Comparison of ENCODE assay signal across 22 cellular contexts in the genomic region with DNA sequence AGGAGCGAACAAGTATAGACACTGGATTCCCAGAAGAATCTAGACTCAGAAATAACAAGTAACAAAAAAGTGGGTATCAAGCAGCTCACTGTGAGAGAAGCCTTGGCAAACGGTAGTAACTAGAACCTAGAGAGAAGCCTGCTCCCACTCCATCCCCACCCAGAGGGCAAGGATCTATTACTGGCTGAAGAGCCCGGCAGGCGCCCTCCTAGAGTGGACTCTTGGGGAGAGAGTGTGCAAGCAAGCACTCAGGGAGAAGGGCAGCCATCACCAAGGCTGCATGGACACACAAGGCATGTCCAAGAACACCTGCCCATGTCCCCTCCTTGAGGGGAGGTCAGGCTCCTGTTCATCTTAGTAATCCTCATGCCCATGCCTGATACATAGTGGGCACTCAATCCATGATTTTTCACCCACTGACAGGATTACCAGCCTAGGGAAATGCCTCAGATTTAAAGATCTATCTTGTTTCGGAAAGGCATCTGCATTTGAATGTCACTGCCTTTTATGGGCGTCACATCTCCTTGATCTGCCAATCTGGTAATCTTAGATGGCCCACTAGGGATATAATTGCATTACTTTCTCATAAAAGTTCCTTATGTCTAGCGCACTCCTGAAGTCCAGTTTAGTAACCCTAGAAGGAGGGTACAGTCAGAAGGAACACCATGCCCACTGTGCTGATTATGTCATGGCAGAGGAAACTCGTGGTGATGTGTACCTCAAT. TPM values are rescaled to one million over a fixed set of nuclear protein-coding genes. Genes with fewer than 3 reads are reported as not detected.
DNase-seq lines count a peak whose midpoint lies in the region; ATAC-seq and TF ChIP-seq lines count a peak whose summit lies in the region.
"Had no signal": no experiment of that assay in that cellular context is flagged by ENCODE, and none has a peak within 500 bp of the region (broad histone marks: within the 10 kb centered on the region; RNA-seq: fewer than 3 reads in every experiment).

No MANE protein-coding gene starts in this region.

- no peaks in the 10 kb centered on the region for H3K9me3 ChIP-seq in right atrium auricular region
- no peaks in the 10 kb centered on the region for H3K9me3 ChIP-seq in left ventricle myocardium inferior (replicated peaks)
- no peaks in the 10 kb centered on the region for H3K9me3 ChIP-seq in fibroblast of lung (ENCODE audit: control insufficient read depth, insufficient read depth, low read depth, low read length)
- H3K9me3 ChIP-seq in prostate gland = no peaks in the 10 kb centered on the region
- H3K9me3 ChIP-seq in aorta (ENCODE audit: control insufficient read depth, low read length) = no peaks in the 10 kb centered on the region
- no peaks in the 10 kb centered on the region for H3K9me3 ChIP-seq in T-helper 17 cell (ENCODE audit: control insufficient read depth, low read length, poor library complexity, severe bottlenecking)

- intact Hi-C loops in left ventricle myocardium inferior (cut with micrococcal nuclease) (loop anchor here (10.0 kb wide), 1 partner anchor 48 kb away; no protein-coding TSS in a partner anchor), prostate gland (cut with DNase I) (no loop called here), aorta (cut with DNase I) (no loop called here)

- no peaks in the 10 kb centered on the region for H3K36me3 ChIP-seq in right atrium auricular region
- no peaks in the 10 kb centered on the region for H3K36me3 ChIP-seq in left ventricle myocardium inferior
- peaks cover 2% of the 10 kb centered on the region for H3K36me3 ChIP-seq in fibroblast of lung (ENCODE audit: control insufficient read depth, insufficient read depth, low read length)
- no peaks in the 10 kb centered on the region for H3K36me3 ChIP-seq in prostate gland
- H3K36me3 ChIP-seq in aorta (ENCODE audit: control insufficient read depth in 1 of 2, insufficient read depth in 2 of 2, low read length in 1 of 2) = no peaks in the 10 kb centered on the region

- WGBS in prostate gland = 53% methylated on average over 8 of the region's 8 CpGs
- 42 to 45% methylated on average over 8 of the region's 8 CpGs for WGBS in aorta, 2 donors

- no peak for TF ChIP-seq POLR2A in prostate gland (IDR thresholded peaks at IDR 0.05)

- no peak overlapping the region for H3K4me2 ChIP-seq in fibroblast of lung (ENCODE audit: extremely low read depth, insufficient read depth, low read length)
- H3K4me2 ChIP-seq: BLaER1 treated with 17β-estradiol and CSF1 and Interleukin-3, amounts not matched to agents 10 nM and 100 nM had no signal

- DNase-seq in right atrium auricular region (ENCODE audit: low spot score) = no peak
- no peak for DNase-seq in left ventricle myocardium inferior
- no peak for DNase-seq in fibroblast of lung (ENCODE audit: low read depth in 2 of 2)
- DNase-seq in prostate gland (ENCODE audit: low spot score) = no peak
- DNase-seq in aorta = no peak
- no peak for DNase-seq in glutamatergic neuron
- no peak for DNase-seq in T-helper 17 cell
- no peak for DNase-seq in MV-4-11 (lab: John Stamatoyannopoulos, UW)
- DNase-seq: activated CD8-positive, alpha-beta memory T cell treated with anti-CD3 and anti-CD28 coated beads for 24 hours; activated naive CD4-positive, alpha-beta T cell treated with anti-CD3 and anti-CD28 coated beads, Interleukin-2, amount 50 U/mL, for 16 hours; activated T-cell treated with anti-CD3 and anti-CD28 coated beads, Interleukin-2, amount 50 U/mL, for 48 hours; hypothalamus; mesenchymal stem cell; natural killer cell; NCI-H1694; NCI-H226; PC-3; T1000 had no signal

- no peak overlapping the region for H3K9ac ChIP-seq in fibroblast of lung (ENCODE audit: insufficient read depth, low read length)
- H3K9ac ChIP-seq: BLaER1 treated with 17β-estradiol and CSF1 and Interleukin-3, amounts not matched to agents 10 nM and 100 nM had no signal

- H3K4me3 ChIP-seq in right atrium auricular region (no peak overlapping the region), left ventricle myocardium inferior (no peak overlapping the region), fibroblast of lung (replicated peaks in 1 of 4; ENCODE audit: control extremely low read depth in 1 of 4, insufficient read depth in 1 of 4, low read depth in 3 of 4, low read length in 4 of 4) (no peak overlapping the region), prostate gland (no peak overlapping the region), aorta (ENCODE audit: low read length in 2 of 2) (no peak overlapping the region)
- H3K4me3 ChIP-seq: BLaER1 treated with 17β-estradiol and CSF1 and Interleukin-3, amounts not matched to agents 10 nM and 100 nM had no signal

- TF ChIP-seq CTCF in right atrium auricular region (IDR thresholded peaks at IDR 0.05) (no peak), left ventricle myocardium inferior (IDR thresholded peaks at IDR 0.05; ENCODE audit: borderline replicate concordance) (no peak), fibroblast of lung (conservative IDR thresholded peaks at IDR 0.05 in 1 of 2, IDR thresholded peaks at IDR 0.05 in 1 of 2; ENCODE audit: low read depth in 1 of 2, low read length in 2 of 2) (no peak), prostate gland (IDR thresholded peaks at IDR 0.05) (no peak), glutamatergic neuron (IDR thresholded peaks at IDR 0.05; ENCODE audit: partially characterized antibody, unreplicated experiment) (no peak)

- H3K27ac ChIP-seq in right atrium auricular region (peak overlapping the region; percentile 40 to 42), left ventricle myocardium inferior (replicated peaks) (no peak overlapping the region), fibroblast of lung (ENCODE audit: insufficient read depth, low read length) (peak overlapping the region; percentile 0), prostate gland (peak overlapping the region; percentile 26 to 32), aorta (ENCODE audit: low read depth in 1 of 2, low read length in 2 of 2) (peak overlapping the region in 1 of 2 donors; percentile 23)
- H3K27ac ChIP-seq: BLaER1 treated with 17β-estradiol and CSF1 and Interleukin-3, amounts not matched to agents 10 nM and 100 nM had no signal

- H3K27me3 ChIP-seq in right atrium auricular region = no peaks in the 10 kb centered on the region
- H3K27me3 ChIP-seq in left ventricle myocardium inferior (ENCODE audit: low read depth) = no peaks in the 10 kb centered on the region
- H3K27me3 ChIP-seq in fibroblast of lung (ENCODE audit: control insufficient read depth, insufficient read depth, low read length) = no peaks in the 10 kb centered on the region
- H3K27me3 ChIP-seq in prostate gland (replicated peaks; ENCODE audit: insufficient read depth) = no peaks in the 10 kb centered on the region
- H3K27me3 ChIP-seq in aorta (ENCODE audit: control insufficient read depth in 1 of 2, insufficient read depth in 2 of 2, low read length in 1 of 2) = no peaks in the 10 kb centered on the region
- H3K27me3 ChIP-seq: BLaER1 treated with 17β-estradiol and CSF1 and Interleukin-3, amounts not matched to agents 10 nM and 100 nM had no signal

- H3K4me1 ChIP-seq in right atrium auricular region = peaks cover 0 to 73% of the 10 kb centered on the region in 2 donors
- peaks cover 89% of the 10 kb centered on the region for H3K4me1 ChIP-seq in left ventricle myocardium inferior
- H3K4me1 ChIP-seq in fibroblast of lung (ENCODE audit: control insufficient read depth, extremely low read depth, insufficient read depth, low read length) = peaks cover 10% of the 10 kb centered on the region
- H3K4me1 ChIP-seq in prostate gland (replicated peaks) = no peaks in the 10 kb centered on the region
- peaks cover 5 to 25% of the 10 kb centered on the region in 2 donors for H3K4me1 ChIP-seq in aorta (ENCODE audit: control insufficient read depth in 1 of 2, insufficient read depth in 2 of 2, low read length in 2 of 2)
- H3K4me1 ChIP-seq: BLaER1 treated with 17β-estradiol and CSF1 and Interleukin-3, amounts not matched to agents 10 nM and 100 nM had no signal

- H3K4me3 Mint-ChIP-seq in glutamatergic neuron (ENCODE audit: unreplicated experiment) (no peak overlapping the region), T-helper 17 cell (no peak overlapping the region)
- H3K4me3 Mint-ChIP-seq: natural killer cell; stimulated activated naive CD8-positive, alpha-beta T cell treated with anti-CD3 and anti-CD28 coated beads, Interleukin-15, Interleukin-2, amounts not matched to agents 100 ng/mL and 50 ng/mL, for 24 hours had no signal

- no peak overlapping the region for H2AFZ ChIP-seq in fibroblast of lung (ENCODE audit: low read length)

- peaks cover 9% of the 10 kb centered on the region for H3K36me3 Mint-ChIP-seq in glutamatergic neuron (ENCODE audit: unreplicated experiment)
- H3K36me3 Mint-ChIP-seq in T-helper 17 cell (ENCODE audit: low read depth) = peaks cover 3% of the 10 kb centered on the region
- H3K36me3 Mint-ChIP-seq: natural killer cell had no signal

- H4K20me1 ChIP-seq in fibroblast of lung (ENCODE audit: control insufficient read depth, extremely low read depth, insufficient read depth, low read length) = peaks cover 5% of the 10 kb centered on the region

- peaks cover 9% of the 10 kb centered on the region for H3K9me3 Mint-ChIP-seq in glutamatergic neuron (ENCODE audit: unreplicated experiment)
- H3K9me3 Mint-ChIP-seq: natural killer cell; stimulated activated naive CD8-positive, alpha-beta T cell treated with anti-CD3 and anti-CD28 coated beads, Interleukin-15, Interleukin-2, amounts not matched to agents 100 ng/mL and 50 ng/mL, for 24 hours had no signal

- peaks cover 48% of the 10 kb centered on the region for H3K4me1 Mint-ChIP-seq in glutamatergic neuron (ENCODE audit: low read depth, unreplicated experiment)
- no peaks in the 10 kb centered on the region for H3K4me1 Mint-ChIP-seq in T-helper 17 cell
- H3K4me1 Mint-ChIP-seq: natural killer cell had no signal

- H3K27me3 Mint-ChIP-seq in glutamatergic neuron (ENCODE audit: unreplicated experiment) = peaks cover 2% of the 10 kb centered on the region
- peaks cover 64% of the 10 kb centered on the region for H3K27me3 Mint-ChIP-seq in T-helper 17 cell
- H3K27me3 Mint-ChIP-seq: progenitor cell of endocrine pancreas; stimulated activated naive CD8-positive, alpha-beta T cell treated with anti-CD3 and anti-CD28 coated beads, Interleukin-15, Interleukin-2, amounts not matched to agents 100 ng/mL and 50 ng/mL, for 24 hours had no signal

- H3K79me2 ChIP-seq in fibroblast of lung (ENCODE audit: control insufficient read depth, insufficient read depth, low read length) = peaks cover 98% of the 10 kb centered on the region

- H3K27ac Mint-ChIP-seq in glutamatergic neuron (ENCODE audit: unreplicated experiment) (no peak overlapping the region), T-helper 17 cell (no peak overlapping the region)
- H3K27ac Mint-ChIP-seq: natural killer cell; stimulated activated naive CD8-positive, alpha-beta T cell treated with anti-CD3 and anti-CD28 coated beads, Interleukin-15, Interleukin-2, amounts not matched to agents 100 ng/mL and 50 ng/mL, for 24 hours had no signal

- ATAC-seq in aorta (ENCODE audit: low FRiP score) (peak; percentile 26), T-helper 17 cell (no peak)
- ATAC-seq: activated CD4-positive, CD25-positive, alpha-beta regulatory T cell treated with anti-CD3 and anti-CD28 coated beads, Interleukin-2, amount 50 U/mL, for 24 hours; natural killer cell; PC-3 had no signal

RNA-seq across cellular contexts. Expression of gene CNN3, which starts 14.5 kb away (rescaled TPM):
- 100 to 1,000 TPM in 1 of 2 donors, 10 to 100 TPM in 1; 82.2 to 124 TPM for total RNA-seq in right atrium auricular region
- 67.9 TPM for total RNA-seq in left ventricle myocardium inferior
- total RNA-seq in fibroblast of lung = 312 and 601 TPM in 2 replicates
- 637 and 670 TPM in 2 replicates for polyA plus RNA-seq in fibroblast of lung
- polyA plus RNA-seq in fibroblast of lung (2012) = 520 and 526 TPM in 2 replicates
- 153 and 168 TPM in 2 replicates for polyA minus RNA-seq in fibroblast of lung (ENCODE audit: low replicate concordance)
- total RNA-seq in prostate gland = 100 to 1,000 TPM; 136 to 180 TPM
- total RNA-seq in aorta = 100 to 1,000 TPM; 386 to 463 TPM
- polyA plus RNA-seq in aorta = 100 to 1,000 TPM; 138 to 203 TPM
- 383 TPM for total RNA-seq in glutamatergic neuron (ENCODE audit: unreplicated experiment)
- 1 to 10 TPM in 1 of 2 donors, under 1 TPM in 1; 0.76 to 1.7 TPM for total RNA-seq in T-helper 17 cell

Comparison
In these comparisons a context has a peak if more than half of its experiments do, and no peak if none do; other contexts are left out.
1. RNA of gene CNN3, which starts 14.5 kb away (total RNA-seq): 312 to 601 TPM in fibroblast of lung, 386 to 463 TPM in aorta, 383 TPM in glutamatergic neuron (single experiment), 136 to 180 TPM in prostate gland, 82.2 to 124 TPM in right atrium auricular region and 67.9 TPM in left ventricle myocardium inferior (single experiment); 0.76 to 1.7 TPM in T-helper 17 cell; every median in the first group is over 10 times any median in the second.